ENCODE assay signal across 13 cellular contexts in genomic region chrX:1242901-1243402, GRCh38. TPM values are rescaled to one million over a fixed set of nuclear protein-coding genes. Genes with fewer than 3 reads are reported as not detected.
A peak's percentile ranks its signal among the peaks of the same experiment; 100 is the strongest.
DNase-seq lines count a peak whose midpoint lies in the region; ATAC-seq and TF ChIP-seq lines count a peak whose summit lies in the region.
"Had no signal": no experiment of that assay in that cellular context is flagged by ENCODE, and none has a peak within 500 bp of the region (broad histone marks: within the 10 kb centered on the region; RNA-seq: fewer than 3 reads in every experiment).

No MANE protein-coding gene starts in this region.

- ATAC-seq in RWPE2 (ENCODE audit: low read depth) (peak; percentile 64), Right ventricle myocardium inferior (no peak)

- no peaks in the 10 kb centered on the region for H3K4me1 ChIP-seq in RWPE2 (ENCODE audit: insufficient read depth, poor library complexity, severe bottlenecking)
- H3K4me1 ChIP-seq: tibial artery had no signal

- DNase-seq in NK-92 treated with Interleukin-12 subunit alpha and Interleukin-12 subunit beta, amount 100 ng/mL, for 24 hours (lab: John Stamatoyannopoulos, UW) = peak; percentile 10
- DNase-seq in NK-92 (lab: John Stamatoyannopoulos, UW; ENCODE audit: unreplicated experiment) = no peak
- peak; percentile 51 for DNase-seq in RWPE2 (ENCODE audit: low spot score)
- DNase-seq in choroid plexus epithelial cell (ENCODE audit: low read depth) = peak; percentile 9
- DNase-seq in stimulated activated CD4-positive, alpha-beta T cell treated with anti-CD3 and anti-CD28 coated beads, Interleukin-2, amount 100 ng/mL, for 4 hours (ENCODE audit: low read depth) = peak; percentile 37
- no peak for DNase-seq in lower leg skin (ENCODE audit: low spot score in 2 of 2)
- no peak for DNase-seq in dedifferentiated amniotic fluid mesenchymal stem cell (ENCODE audit: extremely low spot score)
- no peak for DNase-seq in Right ventricle myocardium inferior (ENCODE audit: missing footprints)
- DNase-seq: amniotic stem cell, NCI-H146, tibial artery had no signal

- H3K9me3 ChIP-seq in RWPE2 (ENCODE audit: severe bottlenecking) = peaks cover 3% of the 10 kb centered on the region
- H3K9me3 ChIP-seq: tibial artery had no signal

- no peak for TF ChIP-seq POLR2A in lower leg skin (IDR thresholded peaks at IDR 0.05)

- H3K4me3 ChIP-seq in RWPE2 (ENCODE audit: severe bottlenecking) (no peak overlapping the region), choroid plexus epithelial cell (ENCODE audit: low read depth, low read length) (no peak overlapping the region), lower leg skin (ENCODE audit: low read depth, poor library complexity, severe bottlenecking) (no peak overlapping the region)
- H3K4me3 ChIP-seq: tibial artery had no signal

- H3K27me3 ChIP-seq in RWPE2 (ENCODE audit: insufficient read depth, poor library complexity, severe bottlenecking) = no peaks in the 10 kb centered on the region

- no peak overlapping the region for H3K27ac ChIP-seq in RWPE2 (ENCODE audit: poor library complexity, severe bottlenecking)
- H3K27ac ChIP-seq: tibial artery had no signal

- intact Hi-C loops in lower leg skin (cut with DNase I; ENCODE audit: low total_unique reads) (no loop called here), Right ventricle myocardium inferior (cut with DNase I) (no loop called here)

- TF ChIP-seq CTCF in RWPE2 (IDR thresholded peaks at IDR 0.05; ENCODE audit: poor library complexity, severe bottlenecking) (no peak), choroid plexus epithelial cell (conservative IDR thresholded peaks at IDR 0.05; ENCODE audit: low read depth, low read length) (no peak), lower leg skin (IDR thresholded peaks at IDR 0.05) (no peak)

- no peaks in the 10 kb centered on the region for H3K36me3 ChIP-seq in RWPE2 (ENCODE audit: low read depth)
- H3K36me3 ChIP-seq: tibial artery had no signal

- WGBS in lower leg skin, 2 donors = 25 to 29% methylated on average over 8 of the region's 8 CpGs

RNA-seq across cellular contexts. Expression of gene CSF2RA, which starts 25.7 kb away (rescaled TPM):
- total RNA-seq in lower leg skin (1 to 10 TPM; 2.4 to 7.5 (median 4.6) TPM), Right ventricle myocardium inferior (3.6 TPM)
- total RNA-seq: fibroblast of lung, lung microvascular endothelial cell had no signal

RNA-seq across cellular contexts. Expression of gene CRLF2, which starts 30.5 kb away (rescaled TPM):
- total RNA-seq in lower leg skin (1 to 10 TPM in 1 of 4 donors, not detected in 3; 1.1 TPM), Right ventricle myocardium inferior (not detected)
- total RNA-seq: fibroblast of lung, lung microvascular endothelial cell had no signal

Comparison
In these comparisons a context has a peak if more than half of its experiments do, and no peak if none do; other contexts are left out.
1. DNase-seq: peak in NK-92 treated with Interleukin-12 subunit alpha and Interleukin-12 subunit beta, amount 100 ng/mL, for 24 hours (single experiment), RWPE2 (single experiment), choroid plexus epithelial cell (single experiment) and stimulated activated CD4-positive, alpha-beta T cell treated with anti-CD3 and anti-CD28 coated beads, Interleukin-2, amount 100 ng/mL, for 4 hours (single experiment); none in NK-92 (single experiment), lower leg skin (0 of 2), dedifferentiated amniotic fluid mesenchymal stem cell (single experiment) and Right ventricle myocardium inferior (single experiment).